ENCODE assay signal across 21 cellular contexts in genomic region chr10:37794305-37794976, GRCh38.
DNase-seq lines count a peak whose midpoint lies in the region; ATAC-seq, FAIRE-seq and TF ChIP-seq lines count a peak whose summit lies in the region.
"Had no signal": no experiment of that assay in that cellular context is flagged by ENCODE, and none has a peak within 500 bp of the region (broad histone marks: within the 10 kb centered on the region; RNA-seq: fewer than 3 reads in every experiment).

No MANE protein-coding gene starts in this region.

- TF ChIP-seq POLR2A in H1 (IDR thresholded peaks at IDR 0.05; ENCODE audit: control extremely low read depth in 1 of 2, low read depth in 2 of 2, low read length in 2 of 2) (no peak), esophagus muscularis mucosa (IDR thresholded peaks at IDR 0.05; ENCODE audit: low read depth) (no peak)

- H3K27me3 ChIP-seq in PC-3 (ENCODE audit: low read length) (no peaks in the 10 kb centered on the region), H1 (replicated peaks in 1 of 4; ENCODE audit: control insufficient read depth in 3 of 4, extremely low read depth in 1 of 4, insufficient read depth in 3 of 4, low read length in 3 of 4) (no peaks in the 10 kb centered on the region), esophagus muscularis mucosa (no peaks in the 10 kb centered on the region)
- H3K27me3 ChIP-seq: BE2C had no signal

- H3K4me1 ChIP-seq in HEK293 (ENCODE audit: control insufficient read depth, insufficient read depth, low read length) (no peaks in the 10 kb centered on the region), PC-3 (ENCODE audit: insufficient read depth, low read length) (peaks cover 8% of the 10 kb centered on the region), H1 (replicated peaks in 1 of 4; ENCODE audit: control insufficient read depth in 3 of 4, insufficient read depth in 4 of 4, low read length in 3 of 4) (no peaks in the 10 kb centered on the region), esophagus muscularis mucosa (no peaks in the 10 kb centered on the region)
- H3K4me1 ChIP-seq: BE2C had no signal

- H3K36me3 Mint-ChIP-seq in activated naive CD4-positive, alpha-beta T cell treated with anti-CD3 and anti-CD28 coated beads, Interleukin-2, amount 50 U/mL, for 72 hours: peaks cover 25 to 27% of the 10 kb centered on the region in 2 donors
- no peaks in the 10 kb centered on the region for H3K36me3 Mint-ChIP-seq in activated naive CD4-positive, alpha-beta T cell treated with anti-CD3 and anti-CD28 coated beads, Interleukin-2, amount 10 ng/mL, durations not matched to agents 7 days and 5 days

- H3K18ac ChIP-seq in H1 (ENCODE audit: extremely low read depth, low read length): no peak overlapping the region

- no peak overlapping the region for H3K4ac ChIP-seq in H1 (replicated peaks; ENCODE audit: insufficient read length, low read depth, low read length)

- no peak for TF ChIP-seq RAD21 in H1 (IDR thresholded peaks at IDR 0.05 in 1 of 2, conservative IDR thresholded peaks at IDR 0.05 in 1 of 2; ENCODE audit: low read depth in 2 of 2, low read length in 2 of 2)

- no peaks in the 10 kb centered on the region for H3K4me1 Mint-ChIP-seq in activated naive CD4-positive, alpha-beta T cell treated with anti-CD3 and anti-CD28 coated beads, Interleukin-2, amount 10 ng/mL, durations not matched to agents 7 days and 5 days
- H3K4me1 Mint-ChIP-seq: CD4-positive, CD25-positive, alpha-beta regulatory T cell; CD8-positive, alpha-beta memory T cell; H9 had no signal

- H3K79me2 ChIP-seq in PC-3 (ENCODE audit: low read length): no peaks in the 10 kb centered on the region
- H3K79me2 ChIP-seq in H1 (ENCODE audit: control insufficient read depth in 1 of 2, insufficient read depth in 2 of 2, low read length in 2 of 2): no peaks in the 10 kb centered on the region

- H4K20me1 ChIP-seq in PC-3 (ENCODE audit: low read length) (no peaks in the 10 kb centered on the region), H1 (replicated peaks in 1 of 2; ENCODE audit: control insufficient read depth in 1 of 2, insufficient read depth in 2 of 2, low read length in 2 of 2) (no peaks in the 10 kb centered on the region)

- H3K9ac ChIP-seq in PC-3 (ENCODE audit: low read length): no peak overlapping the region
- no peak overlapping the region for H3K9ac ChIP-seq in H1 (replicated peaks in 1 of 4; ENCODE audit: extremely low read depth in 1 of 4, low read depth in 3 of 4, low read length in 3 of 4)
- H3K9ac ChIP-seq: KMS-11 had no signal

- H3K9me3 ChIP-seq in HEK293 (ENCODE audit: control insufficient read depth, insufficient read depth, low read depth, low read length) (no peaks in the 10 kb centered on the region), PC-3 (ENCODE audit: low read length) (peaks cover 68% of the 10 kb centered on the region), H1 (ENCODE audit: insufficient read depth in 2 of 2, low read depth in 1 of 2, low read length in 1 of 2) (peaks cover 52 to 57% of the 10 kb centered on the region in 2 experiments), esophagus muscularis mucosa (peaks cover 0 to 40% (median 15%) of the 10 kb centered on the region in 4 donors)
- H3K9me3 ChIP-seq: BE2C had no signal

- H4K8ac ChIP-seq in H1 (ENCODE audit: extremely low read depth, insufficient read depth, low read length): no peak overlapping the region

- no peak overlapping the region for H2BK12ac ChIP-seq in H1 (ENCODE audit: low read depth, low read length)

- TSS peak; percentile 1 for BruUV-seq in PC-3 (replicated peaks; lab: Mats Ljungman, UMichigan)

- no peaks in the 10 kb centered on the region for H3K9me2 ChIP-seq in PC-3 (replicated peaks; ENCODE audit: low read length)

- H3K4me2 ChIP-seq in PC-3 (ENCODE audit: low read length): no peak overlapping the region
- H3K4me2 ChIP-seq in H1 (ENCODE audit: insufficient read depth in 1 of 2, low read depth in 2 of 2, low read length in 2 of 2): no peak overlapping the region
- H3K4me2 ChIP-seq: KMS-11 had no signal

- no peak for FAIRE-seq in H1 (lab: Jason Lieb, UNC)
- FAIRE-seq: GM12891, GM18507 had no signal

- H2BK15ac ChIP-seq in H1 (ENCODE audit: low read length): no peak overlapping the region

- intact Hi-C loops in PC-3 (cut with micrococcal nuclease) (no loop called here), esophagus muscularis mucosa (cut with DNase I) (no loop called here)

- no peaks in the 10 kb centered on the region for H3K23me2 ChIP-seq in H1 (ENCODE audit: low read depth, low read length)

- H3K27ac ChIP-seq in HEK293 (ENCODE audit: extremely low read depth, low read depth, low read length) (no peak overlapping the region), PC-3 (ENCODE audit: low read length) (no peak overlapping the region), H1 (ENCODE audit: low read depth, low read length) (no peak overlapping the region), esophagus muscularis mucosa (replicated peaks in 1 of 4) (no peak overlapping the region)
- H3K27ac ChIP-seq: KMS-11 had no signal

- H4K91ac ChIP-seq in H1 (replicated peaks; ENCODE audit: insufficient read length, low read length): no peak overlapping the region

- TF ChIP-seq EP300 in H1 (IDR thresholded peaks at IDR 0.05; ENCODE audit: borderline replicate concordance in 1 of 2, low read depth in 2 of 2, low read length in 2 of 2) (no peak), esophagus muscularis mucosa (IDR thresholded peaks at IDR 0.05) (no peak)

- no peak overlapping the region for H2AFZ ChIP-seq in PC-3 (ENCODE audit: low read length)
- no peak overlapping the region for H2AFZ ChIP-seq in H1 (ENCODE audit: low read length)

- DNase-seq in activated naive CD4-positive, alpha-beta T cell treated with anti-CD3 and anti-CD28 coated beads, Interleukin-2, amount 50 U/mL, for 72 hours (ENCODE audit: low spot score in 2 of 2): no peak
- DNase-seq in activated naive CD4-positive, alpha-beta T cell treated with anti-CD3 and anti-CD28 coated beads, Interleukin-2, amount 10 ng/mL, durations not matched to agents 7 days and 5 days: no peak
- DNase-seq in PC-3 (no peak), H1 (ENCODE audit: low read depth in 1 of 2, low spot score in 2 of 2) (no peak), NCI-H2171 treated with DMSO at 0.1 percent for 48 hours (lab: John Stamatoyannopoulos, UW) (no peak), NCI-H187 (lab: John Stamatoyannopoulos, UW) (no peak), esophagus muscularis mucosa (ENCODE audit: extremely low spot score) (no peak)
- DNase-seq: 8988T; BE2C; C1 segment of cervical spinal cord; CD4-positive, CD25-positive, alpha-beta regulatory T cell; CD8-positive, alpha-beta memory T cell; COR-L47; DMS 273 treated with DMSO at 0.1 percent for 48 hours; DMS53; GOT3; H9 had no signal

- ATAC-seq in activated naive CD4-positive, alpha-beta T cell treated with anti-CD3 and anti-CD28 coated beads, Interleukin-2, amount 50 U/mL, for 72 hours: peak; percentile 50 to 75
- no peak for ATAC-seq in PC-3

- WGBS in H1 (ENCODE audit: extremely low coverage in 1 of 2, insufficient coverage in 1 of 2, insufficient read length in 1 of 2, insufficient replicate concordance in 2 of 2, low coverage in 1 of 2, low lambda C conversion rate in 2 of 2, missing lambda C conversion rate in 1 of 2), 2 experiments: 89% methylated on average over 2 of the region's 2 CpGs; no CpG with 5 or more reads in 1 of the 2 experiments
- WGBS in esophagus muscularis mucosa: 77% methylated on average over 2 of the region's 2 CpGs

- peaks cover 28 to 31% of the 10 kb centered on the region in 2 donors for H3K9me3 Mint-ChIP-seq in activated naive CD4-positive, alpha-beta T cell treated with anti-CD3 and anti-CD28 coated beads, Interleukin-2, amount 50 U/mL, for 72 hours
- peaks cover 24% of the 10 kb centered on the region for H3K9me3 Mint-ChIP-seq in activated naive CD4-positive, alpha-beta T cell treated with anti-CD3 and anti-CD28 coated beads, Interleukin-2, amount 10 ng/mL, durations not matched to agents 7 days and 5 days

- CTCF ChIA-PET in activated naive CD4-positive, alpha-beta T cell treated with anti-CD3 and anti-CD28 coated beads, Interleukin-2, amount 10 ng/mL, durations not matched to agents 7 days and 5 days (lab: Charles Lee): no interaction called here
- CTCF ChIA-PET in HEK293 (lab: Yijun Ruan, JAX): no interaction called here
- CTCF ChIA-PET in PC-3 (lab: Charles Lee): no interaction called here
- CTCF ChIA-PET in H1 (lab: Charles Lee; ENCODE audit: partially characterized antibody): no interaction called here

- no peak overlapping the region for H3K4me3 Mint-ChIP-seq in activated naive CD4-positive, alpha-beta T cell treated with anti-CD3 and anti-CD28 coated beads, Interleukin-2, amount 10 ng/mL, durations not matched to agents 7 days and 5 days
- H3K4me3 Mint-ChIP-seq: CD4-positive, CD25-positive, alpha-beta regulatory T cell; CD8-positive, alpha-beta memory T cell; H9 had no signal

- H3K79me1 ChIP-seq in H1 (ENCODE audit: low read depth, low read length): no peaks in the 10 kb centered on the region

- TF ChIP-seq CTCF in HEK293 (tag by site-specific recombination; IDR thresholded peaks at IDR 0.05) (no peak), PC-3 (conservative IDR thresholded peaks at IDR 0.05; ENCODE audit: low read depth, low read length) (no peak), H1 (IDR thresholded peaks at IDR 0.05; ENCODE audit: control extremely low read depth in 1 of 3, insufficient read depth in 1 of 3, low read depth in 1 of 3, low read length in 3 of 3) (no peak), esophagus muscularis mucosa (IDR thresholded peaks at IDR 0.05) (no peak)

- POLR2A ChIA-PET in HEK293 (lab: Yijun Ruan, JAX) (no interaction called here), PC-3 (lab: Charles Lee; ENCODE audit: unreplicated experiment) (no interaction called here), H1 (lab: Charles Lee; ENCODE audit: partially characterized antibody) (no interaction called here)

- no peak overlapping the region for H3K56ac ChIP-seq in H1 (replicated peaks; ENCODE audit: insufficient read length, low read depth, low read length)

- no peaks in the 10 kb centered on the region for H3K27me3 Mint-ChIP-seq in activated naive CD4-positive, alpha-beta T cell treated with anti-CD3 and anti-CD28 coated beads, Interleukin-2, amount 10 ng/mL, durations not matched to agents 7 days and 5 days
- H3K27me3 Mint-ChIP-seq: CD4-positive, CD25-positive, alpha-beta regulatory T cell; CD8-positive, alpha-beta memory T cell had no signal

- no peak overlapping the region for H4K5ac ChIP-seq in H1 (ENCODE audit: insufficient read length, low read depth, low read length)

- H3F3A ChIP-seq in PC-3 (ENCODE audit: low read length, unreplicated experiment): peaks cover under 1% of the 10 kb centered on the region

- H3K4me3 ChIP-seq in HEK293 (ENCODE audit: low read depth, low read length) (no peak overlapping the region), PC-3 (ENCODE audit: low read length) (no peak overlapping the region; the same call in 1 of the 2 replicates), H1 (ENCODE audit: extremely low read depth in 1 of 4, insufficient read depth in 2 of 4, low read depth in 3 of 4, low read length in 4 of 4) (no peak overlapping the region), esophagus muscularis mucosa (no peak overlapping the region)

- H3K23ac ChIP-seq in H1 (ENCODE audit: insufficient read length): no peak overlapping the region

- H3K36me3 ChIP-seq in HEK293 (ENCODE audit: control insufficient read depth in 2 of 2, insufficient read depth in 1 of 2, low read length in 2 of 2) (no peaks in the 10 kb centered on the region), PC-3 (ENCODE audit: low read depth, low read length) (peaks cover 66% of the 10 kb centered on the region), H1 (ENCODE audit: control insufficient read depth in 2 of 4, insufficient read depth in 4 of 4, low read length in 3 of 4) (no peaks in the 10 kb centered on the region), esophagus muscularis mucosa (peaks cover 0 to 10% (median 0%) of the 10 kb centered on the region in 4 donors)
- H3K36me3 ChIP-seq: BE2C had no signal

- no peak overlapping the region for H3K27ac Mint-ChIP-seq in activated naive CD4-positive, alpha-beta T cell treated with anti-CD3 and anti-CD28 coated beads, Interleukin-2, amount 50 U/mL, for 72 hours
- H3K27ac Mint-ChIP-seq in activated naive CD4-positive, alpha-beta T cell treated with anti-CD3 and anti-CD28 coated beads, Interleukin-2, amount 10 ng/mL, durations not matched to agents 7 days and 5 days: no peak overlapping the region
- H3K27ac Mint-ChIP-seq: CD4-positive, CD25-positive, alpha-beta regulatory T cell; CD8-positive, alpha-beta memory T cell; H9 had no signal

- H3K14ac ChIP-seq in H1 (ENCODE audit: insufficient read length): no peak overlapping the region

- H2BK20ac ChIP-seq in H1 (ENCODE audit: low read length): no peak overlapping the region

- H2BK5ac ChIP-seq in H1 (ENCODE audit: low read depth, low read length): no peak overlapping the region

- H2BK120ac ChIP-seq in H1 (replicated peaks; ENCODE audit: low read depth, low read length): no peak overlapping the region

- H2AK5ac ChIP-seq in H1 (ENCODE audit: low read depth, low read length): no peak overlapping the region
